ENCODE assay signal across 17 cellular contexts in the genomic region with DNA sequence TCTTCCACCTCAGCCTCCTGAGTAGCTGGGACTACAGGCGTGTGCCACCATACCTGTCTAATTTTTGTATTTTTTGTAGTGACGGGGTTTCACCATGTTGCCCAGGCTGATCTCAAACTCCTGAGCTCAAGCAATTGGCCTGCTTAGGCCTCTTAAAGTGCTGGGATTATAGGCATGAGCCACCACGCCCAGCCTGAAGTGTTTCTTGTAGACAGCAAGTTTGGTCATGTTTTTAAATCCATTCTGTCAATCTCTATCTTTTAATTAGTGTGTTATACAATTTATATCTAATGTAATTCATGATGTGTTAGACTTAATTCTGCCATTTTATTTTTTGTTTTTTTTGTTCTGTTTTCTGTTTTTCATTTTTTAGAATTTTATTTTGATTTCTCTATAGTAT.
"Had no signal": no experiment of that assay in that cellular context is flagged by ENCODE, and none has a peak within 500 bp of the region (broad histone marks: within the 10 kb centered on the region; RNA-seq: fewer than 3 reads in every experiment).

No MANE protein-coding gene starts in this region.

- H3K4me2 ChIP-seq: hepatocyte, smooth muscle cell had no signal

- H3K4me1 Mint-ChIP-seq: nephron progenitor cell had no signal

- DNase-seq: cortex of kidney; dorsolateral prefrontal cortex; effector memory CD4-positive, alpha-beta T cell; head of caudate nucleus; naive thymus-derived CD4-positive, alpha-beta T cell; nephron progenitor cell; right cardiac atrium; stimulated activated CD4-positive, alpha-beta T cell treated with anti-CD3 and anti-CD28 coated beads, Interleukin-2, amount 100 ng/mL, for 48 hours; stimulated activated naive CD4-positive, alpha-beta T cell treated with Interleukin-2 at 50 U/mL for 16 hours; trophoblast cell had no signal

- H3K36me3 ChIP-seq: neutrophil had no signal

- H3K27ac Mint-ChIP-seq: naive thymus-derived CD4-positive, alpha-beta T cell; nephron progenitor cell had no signal

- H3K9me3 ChIP-seq: neutrophil had no signal

- H2AFZ ChIP-seq: hepatocyte had no signal

- H3K4me3 ChIP-seq: dorsolateral prefrontal cortex, hepatocyte, smooth muscle cell had no signal

- H3K27ac ChIP-seq: dorsolateral prefrontal cortex, epithelial cell of prostate, foreskin keratinocyte, hepatocyte, neutrophil had no signal

- H3K4me3 Mint-ChIP-seq: naive thymus-derived CD4-positive, alpha-beta T cell; nephron progenitor cell had no signal

- H3K27me3 ChIP-seq: dorsolateral prefrontal cortex, hepatocyte, neutrophil had no signal

- H3K79me2 ChIP-seq: hepatocyte had no signal

- FAIRE-seq: endometrium had no signal

- ATAC-seq: foreskin keratinocyte; left colon; naive thymus-derived CD4-positive, alpha-beta T cell; right cardiac atrium had no signal
